In the genomic region with DNA sequence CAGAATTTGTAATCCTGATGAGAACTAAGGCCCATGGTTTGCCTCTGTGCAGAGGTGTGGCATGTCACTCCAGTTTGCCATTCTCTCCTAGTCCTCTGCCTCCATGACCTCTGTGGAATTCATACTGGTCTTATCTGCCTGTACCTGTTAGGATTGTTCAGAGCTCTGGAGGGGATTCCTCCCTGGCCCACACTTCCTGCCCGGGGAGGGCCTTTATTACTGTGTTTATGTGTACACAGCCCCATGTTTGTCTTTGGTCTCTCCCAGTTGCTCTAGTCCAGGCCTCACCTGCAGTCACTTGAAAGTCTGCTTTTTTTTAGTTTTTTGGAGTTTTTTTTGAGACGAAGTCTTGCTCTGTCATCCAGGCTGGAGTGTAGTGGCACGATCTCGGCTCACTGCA, we compare ENCODE assay signal across 18 cellular contexts. TPM values are rescaled to one million over a fixed set of nuclear protein-coding genes. Genes with fewer than 3 reads are reported as not detected.
DNase-seq lines count a peak whose midpoint lies in the region; ATAC-seq and TF ChIP-seq lines count a peak whose summit lies in the region.
"Had no signal": no experiment of that assay in that cellular context is flagged by ENCODE, and none has a peak within 500 bp of the region (broad histone marks: within the 10 kb centered on the region; RNA-seq: fewer than 3 reads in every experiment).

No MANE protein-coding gene starts in this region.

- H3K4me3 ChIP-seq in Caco-2 (ENCODE audit: low read depth, low read length): no peak overlapping the region
- no peak overlapping the region for H3K4me3 ChIP-seq in hepatocyte
- no peak overlapping the region for H3K4me3 ChIP-seq in MM.1S (ENCODE audit: low read length)
- H3K4me3 ChIP-seq: BLaER1, HAP-1 had no signal

- no peaks in the 10 kb centered on the region for H3K27me3 Mint-ChIP-seq in Caco-2 (ENCODE audit: insufficient read depth, unreplicated experiment)
- H3K27me3 Mint-ChIP-seq: CD4-positive, alpha-beta T cell had no signal

- DNase-seq in Caco-2 (peak; percentile 44 to 59), ELF-1 (ENCODE audit: low read depth, low spot score) (peak; percentile 75), NCI-H146 treated with DMSO at 0.1 percent for 48 hours (lab: John Stamatoyannopoulos, UW; ENCODE audit: unreplicated experiment) (peak; percentile 23), hepatocyte (ENCODE audit: low spot score) (peak; percentile 24), MM.1S (no peak)
- DNase-seq: CD4-positive, alpha-beta T cell; GDM1; Karpas-422; NCI-H187; NCI-H2227 treated with DMSO at 0.1 percent for 48 hours; NCI-H524; PC-3; Right ventricle myocardium superior had no signal

- H3K4me3 Mint-ChIP-seq in Caco-2 (ENCODE audit: unreplicated experiment): no peak overlapping the region
- H3K4me3 Mint-ChIP-seq: CD4-positive, alpha-beta T cell; T-helper 1 cell treated with Interleukin-12 subunit alpha and Interleukin-12 subunit beta and Interleukin-4 antibody, amounts not matched to agents 30 μg/mL and 1 μg/mL, for 36 hours had no signal

- H3K36me3 ChIP-seq in Caco-2 (ENCODE audit: control insufficient read depth, insufficient read depth, low read length): no peaks in the 10 kb centered on the region
- no peaks in the 10 kb centered on the region for H3K36me3 ChIP-seq in hepatocyte (replicated peaks; ENCODE audit: insufficient read depth, low read depth)
- no peaks in the 10 kb centered on the region for H3K36me3 ChIP-seq in MM.1S (replicated peaks; ENCODE audit: insufficient read depth, low read length)
- H3K36me3 ChIP-seq: BLaER1, HAP-1 had no signal

- ATAC-seq in HG02798 (IDR thresholded peaks at IDR 0.05; ENCODE audit: poor library complexity, unreplicated experiment): no peak
- ATAC-seq in GM21825 (IDR thresholded peaks at IDR 0.05; ENCODE audit: unreplicated experiment): no peak
- ATAC-seq: PC-3 had no signal

- CTCF ChIA-PET in Caco-2 (lab: Charles Lee): no interaction called here

- H3K9me3 Mint-ChIP-seq in Caco-2 (ENCODE audit: unreplicated experiment): no peaks in the 10 kb centered on the region
- H3K9me3 Mint-ChIP-seq: CD4-positive, alpha-beta T cell; T-helper 1 cell treated with Interleukin-12 subunit alpha and Interleukin-12 subunit beta and Interleukin-4 antibody, amounts not matched to agents 30 μg/mL and 1 μg/mL, for 36 hours had no signal

- no peak for TF ChIP-seq CTCF in Caco-2 (IDR thresholded peaks at IDR 0.05; ENCODE audit: insufficient read depth in 1 of 2, low read depth in 1 of 2, low read length in 1 of 2, severe bottlenecking in 1 of 2, unreplicated experiment in 1 of 2)
- TF ChIP-seq CTCF in hepatocyte (IDR thresholded peaks at IDR 0.05; ENCODE audit: poor library complexity): no peak
- TF ChIP-seq CTCF in MM.1S (IDR thresholded peaks at IDR 0.05; ENCODE audit: low read length): no peak

- peak overlapping the region; percentile 13 for H3K27ac Mint-ChIP-seq in Caco-2 (ENCODE audit: unreplicated experiment)
- H3K27ac Mint-ChIP-seq: CD4-positive, alpha-beta T cell; T-helper 1 cell treated with Interleukin-12 subunit alpha and Interleukin-12 subunit beta and Interleukin-4 antibody, amounts not matched to agents 30 μg/mL and 1 μg/mL, for 36 hours had no signal

- peaks cover 6% of the 10 kb centered on the region for H3K4me1 Mint-ChIP-seq in Caco-2 (ENCODE audit: low read depth, unreplicated experiment)

- no peak overlapping the region for H3K27ac ChIP-seq in hepatocyte
- no peak overlapping the region for H3K27ac ChIP-seq in MM.1S (ENCODE audit: low read length)
- H3K27ac ChIP-seq: BLaER1 had no signal

- no peaks in the 10 kb centered on the region for H3K9me2 ChIP-seq in hepatocyte (replicated peaks; ENCODE audit: insufficient read depth)
- no peaks in the 10 kb centered on the region for H3K9me2 ChIP-seq in MM.1S (replicated peaks; ENCODE audit: insufficient read depth, low read length)

- no TSS peak for BruUV-seq in Caco-2 (replicated peaks; lab: Mats Ljungman, UMichigan)

- H3K4me1 ChIP-seq in Caco-2 (peaks cover 14% of the 10 kb centered on the region; the same call in 1 of the 2 replicates), hepatocyte (ENCODE audit: insufficient read depth) (peaks cover 4% of the 10 kb centered on the region), MM.1S (ENCODE audit: low read length) (no peaks in the 10 kb centered on the region)

- H4K20me1 ChIP-seq in hepatocyte (ENCODE audit: insufficient read depth, poor library complexity, severe bottlenecking): no peaks in the 10 kb centered on the region
- no peaks in the 10 kb centered on the region for H4K20me1 ChIP-seq in MM.1S (ENCODE audit: insufficient read depth, low read length)
- H4K20me1 ChIP-seq: BLaER1 had no signal

- no peaks in the 10 kb centered on the region for H3K36me3 Mint-ChIP-seq in Caco-2 (ENCODE audit: insufficient read depth, unreplicated experiment)

- 51% methylated on average over 4 of the region's 4 CpGs for WGBS in hepatocyte (ENCODE audit: low lambda C conversion rate, missing lambda C conversion rate)

- H3K9me3 ChIP-seq in Caco-2: no peaks in the 10 kb centered on the region
- H3K9me3 ChIP-seq in hepatocyte (ENCODE audit: low read depth): no peaks in the 10 kb centered on the region
- no peaks in the 10 kb centered on the region for H3K9me3 ChIP-seq in MM.1S (replicated peaks; ENCODE audit: insufficient read depth, low read length)
- H3K9me3 ChIP-seq: BLaER1, HAP-1 had no signal

- H3K4me2 ChIP-seq in hepatocyte (no peak overlapping the region), MM.1S (ENCODE audit: low read depth, low read length) (no peak overlapping the region)
- H3K4me2 ChIP-seq: BLaER1 had no signal

- H3F3A ChIP-seq in MM.1S (ENCODE audit: insufficient read depth, low read length): no peaks in the 10 kb centered on the region

- H3K79me2 ChIP-seq in hepatocyte (no peaks in the 10 kb centered on the region), MM.1S (ENCODE audit: low read length) (no peaks in the 10 kb centered on the region)

- H3K9ac ChIP-seq in MM.1S (ENCODE audit: low read length): no peak overlapping the region
- H3K9ac ChIP-seq: BLaER1 had no signal

- no peaks in the 10 kb centered on the region for H3K27me3 ChIP-seq in Caco-2 (replicated peaks; ENCODE audit: control insufficient read depth, insufficient read depth, low read length)
- no peaks in the 10 kb centered on the region for H3K27me3 ChIP-seq in hepatocyte
- H3K27me3 ChIP-seq in MM.1S (replicated peaks; ENCODE audit: insufficient read depth, low read length): no peaks in the 10 kb centered on the region
- H3K27me3 ChIP-seq: BLaER1 had no signal

- H2AFZ ChIP-seq in hepatocyte (no peak overlapping the region), MM.1S (ENCODE audit: low read length) (no peak overlapping the region)

- POLR2A ChIA-PET in Caco-2 (lab: Charles Lee): no interaction called here

- intact Hi-C loops in Caco-2 (cut with micrococcal nuclease; ENCODE audit: unreplicated experiment): no loop called here

RNA-seq across cellular contexts. Expression of gene RHBDL3, which starts 36.4 kb away (rescaled TPM):
- 0.09 TPM in 1 of 2 replicates, not detected in the other for total RNA-seq in Caco-2 (2022)
- 0.36 and 0.70 TPM in 2 replicates for total RNA-seq in hepatocyte
- 0.18 and 0.28 TPM in 2 replicates for polyA plus RNA-seq in hepatocyte
- total RNA-seq: PC-3 had no signal

RNA-seq across cellular contexts. Expression of gene C17orf75, which starts 39.9 kb away (rescaled TPM):
- total RNA-seq in Caco-2 (2022): 22.7 and 26.1 TPM in 2 replicates
- total RNA-seq in hepatocyte: 20.1 and 25.7 TPM in 2 replicates
- polyA plus RNA-seq in hepatocyte: 13.5 and 16.0 TPM in 2 replicates

RNA-seq across cellular contexts. Expression of gene ZNF207, which starts 47.9 kb away (rescaled TPM):
- 211 and 213 TPM in 2 replicates for total RNA-seq in Caco-2 (2022)
- total RNA-seq in hepatocyte: 138 and 161 TPM in 2 replicates
- polyA plus RNA-seq in hepatocyte: 137 and 138 TPM in 2 replicates
